ENCODE assay signal across 9 cellular contexts in genomic region chr7:49791089-49791741, GRCh38. TPM values are rescaled to one million over a fixed set of nuclear protein-coding genes. Genes with fewer than 3 reads are reported as not detected.
A peak's percentile ranks its signal among the peaks of the same experiment; 100 is the strongest.
DNase-seq lines count a peak whose midpoint lies in the region; ATAC-seq and TF ChIP-seq lines count a peak whose summit lies in the region.
"Had no signal": no experiment of that assay in that cellular context is flagged by ENCODE, and none has a peak within 500 bp of the region (broad histone marks: within the 10 kb centered on the region; RNA-seq: fewer than 3 reads in every experiment).

No MANE protein-coding gene starts in this region.

- H3K36me3 ChIP-seq in Panc1 (ENCODE audit: control insufficient read depth, insufficient read depth, low read length) = no peaks in the 10 kb centered on the region

- in situ Hi-C loops in Panc1 (cut with HindIII; ENCODE audit: low pct_unique_long_range_greater_than_20kb, low sequenced_read_pairs) = no loop called here

- POLR2A ChIA-PET in Panc1 (lab: Charles Lee) = no interaction called here

- H3K27me3 ChIP-seq in Panc1 (ENCODE audit: control insufficient read depth, insufficient read depth, low read length) = no peaks in the 10 kb centered on the region

- intact Hi-C loops in Panc1 (cut with micrococcal nuclease; ENCODE audit: unreplicated experiment) = no loop called here

- BruUV-seq in Panc1 (replicated peaks; lab: Mats Ljungman, UMichigan) = no TSS peak

- no peak overlapping the region for H3K27ac ChIP-seq in Panc1 (ENCODE audit: low read length)
- H3K27ac ChIP-seq: skin epidermis had no signal

- ATAC-seq in GM18873 (IDR thresholded peaks at IDR 0.05; ENCODE audit: low FRiP score, unreplicated experiment) (peak; percentile 73), HG03103 (IDR thresholded peaks at IDR 0.05; ENCODE audit: low read depth, unreplicated experiment) (peak; percentile 91), Panc1 (peak; percentile 79)

- peak; percentile 71 for TF ChIP-seq CTCF in Panc1 (IDR thresholded peaks at IDR 0.05)

- no peaks in the 10 kb centered on the region for H3K9me3 ChIP-seq in Panc1 (ENCODE audit: control insufficient read depth, insufficient read depth, low read depth, low read length)

- no peaks in the 10 kb centered on the region for H3K4me1 ChIP-seq in Panc1 (ENCODE audit: control insufficient read depth, insufficient read depth, low read length)

- CTCF ChIA-PET in Panc1 (lab: Charles Lee) = no interaction called here

- DNase-seq in COR-L47 (lab: John Stamatoyannopoulos, UW) (peak; percentile 42), Panc1 (ENCODE audit: low read depth, low spot score) (peak; percentile 15), islet precursor cell (peak; percentile 72), activated gamma-delta T cell treated with Interleukin-2 at 50 U/mL for 16 hours (no peak), GM19240 (ENCODE audit: insufficient read length, low spot score) (no peak)
- no peak for DNase-seq in stimulated activated CD8-positive, alpha-beta memory T cell treated with anti-CD3 and anti-CD28 coated beads, Interleukin-4, amount 100 ng/mL, for 48 hours

- no peak overlapping the region for H3K4me3 ChIP-seq in Panc1 (ENCODE audit: low read depth in 2 of 2, low read length in 2 of 2)
- H3K4me3 ChIP-seq: skin epidermis had no signal

RNA-seq across cellular contexts. Expression of gene VWC2, which starts 17.8 kb away (rescaled TPM):
- not detected for total RNA-seq in Panc1 (2021; ENCODE audit: unreplicated experiment)
- not detected for polyA plus RNA-seq in Panc1 (2012; ENCODE audit: insufficient read length)

Comparison
In these comparisons a context has a peak if more than half of its experiments do, and no peak if none do; other contexts are left out.
1. DNase-seq: peak in COR-L47 (single experiment), Panc1 (single experiment) and islet precursor cell (single experiment); none in stimulated activated CD8-positive, alpha-beta memory T cell treated with anti-CD3 and anti-CD28 coated beads, Interleukin-4, amount 100 ng/mL, for 48 hours (single experiment), activated gamma-delta T cell treated with Interleukin-2 at 50 U/mL for 16 hours (single experiment) and GM19240 (single experiment).
2. Peak in every context shown above with its lines, with median percentiles within 50 percentile points of each other: ATAC-seq.